In genomic region chr16:74268372-74268782, GRCh38 we compare ENCODE assay signal across 14 cellular contexts. TPM values are rescaled to one million over a fixed set of nuclear protein-coding genes. Genes with fewer than 3 reads are reported as not detected.
A peak's percentile ranks its signal among the peaks of the same experiment; 100 is the strongest.
DNase-seq lines count a peak whose midpoint lies in the region; ATAC-seq, FAIRE-seq and TF ChIP-seq lines count a peak whose summit lies in the region.
"Had no signal": no experiment of that assay in that cellular context is flagged by ENCODE, and none has a peak within 500 bp of the region (broad histone marks: within the 10 kb centered on the region; RNA-seq: fewer than 3 reads in every experiment).

No MANE protein-coding gene starts in this region.

- no peak overlapping the region for H3K4me3 ChIP-seq in neuronal stem cell (ENCODE audit: low read length in 2 of 2)
- no peak overlapping the region for H3K4me3 ChIP-seq in right atrium auricular region

- H2AFZ ChIP-seq in neuronal stem cell (ENCODE audit: low read length) = peak overlapping the region; percentile 15

- no peak for TF ChIP-seq CTCF in right atrium auricular region (IDR thresholded peaks at IDR 0.05)

- H2BK120ac ChIP-seq in neuronal stem cell (ENCODE audit: low read depth, low read length) = no peak overlapping the region

- no peak overlapping the region for H3K23ac ChIP-seq in neuronal stem cell (ENCODE audit: low read depth, low read length, poor library complexity)

- no peak overlapping the region for H3K4ac ChIP-seq in neuronal stem cell (ENCODE audit: low read length)

- H3K27me3 ChIP-seq in neuronal stem cell (ENCODE audit: control insufficient read depth in 3 of 3, insufficient read depth in 3 of 3, low read depth in 1 of 3, low read length in 3 of 3) (no peaks in the 10 kb centered on the region), right atrium auricular region (no peaks in the 10 kb centered on the region)

- H3K4me1 ChIP-seq in neuronal stem cell (ENCODE audit: control insufficient read depth in 2 of 2, insufficient read depth in 1 of 2, low read depth in 1 of 2, low read length in 2 of 2) = no peaks in the 10 kb centered on the region
- H3K4me1 ChIP-seq in right atrium auricular region = no peaks in the 10 kb centered on the region

- no CpG with 5 or more reads among the region's 3 CpGs for WGBS in neuronal stem cell (ENCODE audit: extremely low coverage in 2 of 2, insufficient read length in 2 of 2, insufficient replicate concordance in 1 of 2), 2 donors

- DNase-seq in NCI-H1105 treated with DMSO at 0.1 percent for 48 hours (lab: John Stamatoyannopoulos, UW) = peak; percentile 5
- no peak for DNase-seq in NCI-H1105 (lab: John Stamatoyannopoulos, UW)
- peak; percentile 14 for DNase-seq in NCI-H146 (lab: John Stamatoyannopoulos, UW)
- no peak for DNase-seq in neuronal stem cell (ENCODE audit: low spot score)
- no peak for DNase-seq in right atrium auricular region (ENCODE audit: low spot score)
- DNase-seq in GM03348 (ENCODE audit: low spot score) = no peak
- DNase-seq: CD8-positive, alpha-beta T cell; H7; NCI-H1436 treated with DMSO at 0.1 percent for 48 hours; NCI-H526; RPMI8226 had no signal

- H2BK15ac ChIP-seq in neuronal stem cell (ENCODE audit: low read length) = no peak overlapping the region

- H3K9me3 ChIP-seq in neuronal stem cell (replicated peaks in 1 of 2; ENCODE audit: control insufficient read depth in 2 of 2, insufficient read depth in 1 of 2, low read depth in 1 of 2, low read length in 2 of 2) (no peaks in the 10 kb centered on the region), right atrium auricular region (no peaks in the 10 kb centered on the region)

- H3K36me3 ChIP-seq in neuronal stem cell (replicated peaks in 1 of 2; ENCODE audit: control insufficient read depth in 2 of 2, insufficient read depth in 2 of 2, low read length in 2 of 2) (no peaks in the 10 kb centered on the region), right atrium auricular region (no peaks in the 10 kb centered on the region)

- H3K14ac ChIP-seq in neuronal stem cell (ENCODE audit: low read length) = no peak overlapping the region

- no peak overlapping the region for H3K18ac ChIP-seq in neuronal stem cell (ENCODE audit: low read length)

- H3K27ac ChIP-seq in neuronal stem cell (replicated peaks; ENCODE audit: low read length) (no peak overlapping the region), right atrium auricular region (no peak overlapping the region)
- H3K27ac ChIP-seq: 22Rv1 had no signal

- no peak overlapping the region for H4K91ac ChIP-seq in neuronal stem cell (ENCODE audit: low read depth, low read length, poor library complexity)

- FAIRE-seq in TTC549 (lab: Jason Lieb, UNC) = peak; percentile 92

- no peak overlapping the region for H3K4me2 ChIP-seq in neuronal stem cell (ENCODE audit: insufficient read depth, low read length, poor library complexity, severe bottlenecking)

- H2BK5ac ChIP-seq in neuronal stem cell (ENCODE audit: low read length) = no peak overlapping the region

- H2AK5ac ChIP-seq in neuronal stem cell (ENCODE audit: low read depth, low read length) = no peak overlapping the region

- H4K8ac ChIP-seq in neuronal stem cell (ENCODE audit: low read depth, low read length) = no peak overlapping the region

- no peak overlapping the region for H2BK12ac ChIP-seq in neuronal stem cell (ENCODE audit: low read length)

- no peak overlapping the region for H3K9ac ChIP-seq in neuronal stem cell (ENCODE audit: low read depth, low read length, poor library complexity)

- ATAC-seq in HG02852 (IDR thresholded peaks at IDR 0.05; ENCODE audit: unreplicated experiment) = no peak
- ATAC-seq: CD8-positive, alpha-beta T cell had no signal

- no peaks in the 10 kb centered on the region for H3K79me1 ChIP-seq in neuronal stem cell (ENCODE audit: low read depth, low read length)

RNA-seq across cellular contexts. Expression of gene PSMD7, which starts 28.2 kb away (rescaled TPM):
- 110 TPM for polyA plus RNA-seq in neuronal stem cell (2013, experiment 1 of 2)
- polyA plus RNA-seq in neuronal stem cell (2013, experiment 2 of 2) = 113 TPM
- total RNA-seq in right atrium auricular region = 100 to 1,000 TPM in 1 of 2 donors, 10 to 100 TPM in 1; 92.5 to 107 TPM

Comparison
In these comparisons a context has a peak if more than half of its experiments do, and no peak if none do; other contexts are left out.
1. DNase-seq: peak in NCI-H1105 treated with DMSO at 0.1 percent for 48 hours (single experiment) and NCI-H146 (single experiment); none in NCI-H1105 (single experiment), neuronal stem cell (single experiment), right atrium auricular region (single experiment) and GM03348 (single experiment).